8 cellular contexts compared by ENCODE assay signal in genomic region chr2:16664809-16665745, GRCh38. TPM values are rescaled to one million over a fixed set of nuclear protein-coding genes. Genes with fewer than 3 reads are reported as not detected.
A peak's percentile ranks its signal among the peaks of the same experiment; 100 is the strongest.
DNase-seq lines count a peak whose midpoint lies in the region; ATAC-seq and TF ChIP-seq lines count a peak whose summit lies in the region.

No MANE protein-coding gene starts in this region.

- H3K9me3 ChIP-seq in heart right ventricle = no peaks in the 10 kb centered on the region
- H3K9me3 ChIP-seq in skeletal muscle satellite cell (replicated peaks; ENCODE audit: low read length) = no peaks in the 10 kb centered on the region

- POLR2A ChIA-PET in T-cell (lab: Charles Lee) = no interaction called here

- peak overlapping the region; percentile 44 to 79 for H3K27ac Mint-ChIP-seq in T-cell

- intact Hi-C loops in heart right ventricle (cut with DNase I) (loop anchor here in 2 of 10 donors (5.0 kb wide), 2 partner anchors 43 to 92 kb away; no protein-coding TSS in a partner anchor), posterior vena cava (cut with DNase I) (no loop called here)

- peaks cover 44 to 52% of the 10 kb centered on the region in 2 donors for H3K27me3 Mint-ChIP-seq in T-cell

- H3K4me2 ChIP-seq in skeletal muscle satellite cell (ENCODE audit: low read length) = peak overlapping the region; percentile 96

- H3K27me3 ChIP-seq in heart right ventricle (peaks cover 0 to 6% (median 0%) of the 10 kb centered on the region in 7 donors), skeletal muscle satellite cell (ENCODE audit: control insufficient read depth, insufficient read depth, low read length) (peaks cover 6% of the 10 kb centered on the region)

- H3K4me3 Mint-ChIP-seq in T-cell = peak overlapping the region; percentile 67 to 90 (median 78)

- no peak for TF ChIP-seq CTCF in heart right ventricle (IDR thresholded peaks at IDR 0.05)

- H3K4me1 Mint-ChIP-seq in T-cell = peaks cover 21 to 36% (median 27%) of the 10 kb centered on the region in 3 donors

- ATAC-seq in GM21390 (IDR thresholded peaks at IDR 0.05; ENCODE audit: unreplicated experiment) (peak; percentile 31), T-cell (replicated peaks in 1 of 4) (peak in 1 of 4 experiments; percentile 9), heart right ventricle (peak in 5 of 8 donors; percentile 1 to 21 (median 8))

- H3K9me3 Mint-ChIP-seq in T-cell = no peaks in the 10 kb centered on the region

- no peaks in the 10 kb centered on the region for H3K36me3 Mint-ChIP-seq in T-cell

- DNase-seq in 8988T (peak; percentile 29), T-cell (no peak), heart right ventricle (no peak), ureter (ENCODE audit: low spot score) (no peak), posterior vena cava (ENCODE audit: low spot score) (no peak), NAMALWA (ENCODE audit: low spot score) (no peak)

- H3K4me3 ChIP-seq in heart right ventricle (peak overlapping the region; percentile 44 to 77 (median 70)), skeletal muscle satellite cell (ENCODE audit: low read length) (peak overlapping the region; percentile 76)

- CTCF ChIA-PET in T-cell (lab: Charles Lee) = interaction anchor here in 1 of 2 donors (0.6 kb wide), 1 partner anchor 43 kb away, joined by 5 read pairs; no protein-coding TSS in a partner anchor

- WGBS in heart right ventricle, 2 donors = 11 to 44% methylated on average over 8 to 29 of the region's 33 CpGs

- H3K36me3 ChIP-seq in heart right ventricle = no peaks in the 10 kb centered on the region
- no peaks in the 10 kb centered on the region for H3K36me3 ChIP-seq in skeletal muscle satellite cell (ENCODE audit: insufficient read depth, low read length)

- H3K27ac ChIP-seq in heart right ventricle = peak overlapping the region; percentile 40 to 91 (median 71)

- H3K4me1 ChIP-seq in heart right ventricle (peaks cover 2 to 58% (median 43%) of the 10 kb centered on the region in 9 donors), skeletal muscle satellite cell (ENCODE audit: control insufficient read depth, insufficient read depth, low read length) (peaks cover 33% of the 10 kb centered on the region)

- peak overlapping the region; percentile 76 for H3K9ac ChIP-seq in skeletal muscle satellite cell (ENCODE audit: low read depth, low read length)

RNA-seq across cellular contexts. Expression of gene CYRIA, which starts 0.6 kb away (rescaled TPM):
- total RNA-seq in T-cell = 1 to 10 TPM; 1.8 to 3.5 (median 2.8) TPM
- 10 to 100 TPM in 1 of 10 donors, 1 to 10 TPM in 9; 1.5 to 10.6 (median 3.6) TPM for total RNA-seq in heart right ventricle
- polyA plus RNA-seq in heart right ventricle = 1 to 10 TPM; 1.2 to 1.3 TPM
- total RNA-seq in skeletal muscle satellite cell (2012; rRNA removed) = 1.3 and 4.6 TPM in 2 replicates
- 17.4 TPM for total RNA-seq in ureter
- 10 to 100 TPM; 22.3 to 23.5 TPM for total RNA-seq in posterior vena cava
